In genomic region chr2:239135531-239135930, GRCh38 we compare ENCODE assay signal across 3 cellular contexts.
"Had no signal": no experiment of that assay in that cellular context is flagged by ENCODE, and none has a peak within 500 bp of the region (broad histone marks: within the 10 kb centered on the region; RNA-seq: fewer than 3 reads in every experiment).

No MANE protein-coding gene starts in this region.

- DNase-seq: GDM1, GF-D8 had no signal

- H3K4me3 ChIP-seq: GM12878 had no signal

- ATAC-seq: GM12878 had no signal
